In the genomic region with DNA sequence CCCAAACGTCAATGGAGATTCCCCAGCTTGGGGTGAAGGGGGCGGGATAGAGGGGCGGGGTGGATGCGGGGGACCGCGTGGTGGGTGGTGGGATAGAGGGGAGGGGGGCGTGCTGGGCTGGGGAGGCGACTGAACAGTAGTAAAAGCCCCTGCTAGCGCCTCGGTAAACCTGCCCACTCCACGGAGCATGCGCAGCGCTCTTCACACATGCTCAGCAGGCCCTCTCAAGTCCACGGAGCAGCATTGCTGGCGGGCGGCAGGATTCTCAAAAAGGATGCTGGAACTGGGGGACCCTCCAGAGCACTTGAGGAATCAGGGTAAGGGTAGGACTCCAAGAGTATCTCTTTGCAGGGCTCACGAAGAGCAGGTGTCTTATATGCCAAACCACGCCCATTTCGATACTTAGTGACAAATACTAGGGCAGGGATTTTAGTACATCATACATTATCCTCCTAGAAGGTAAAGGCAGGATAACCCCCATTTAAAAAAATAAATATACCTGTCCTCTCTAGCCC, we compare ENCODE assay signal across 8 cellular contexts. TPM values are rescaled to one million over a fixed set of nuclear protein-coding genes. Genes with fewer than 3 reads are reported as not detected.
DNase-seq lines count a peak whose midpoint lies in the region; ATAC-seq and TF ChIP-seq lines count a peak whose summit lies in the region.

No MANE protein-coding gene starts in this region.

- H3K27me3 ChIP-seq in hepatocyte = no peaks in the 10 kb centered on the region
- peaks cover 7% of the 10 kb centered on the region for H3K27me3 ChIP-seq in CD4-positive, alpha-beta T cell (ENCODE audit: control insufficient read depth, insufficient read depth, low read length)

- H3K9me3 ChIP-seq in hepatocyte (ENCODE audit: low read depth) = no peaks in the 10 kb centered on the region
- no peaks in the 10 kb centered on the region for H3K9me3 ChIP-seq in CD4-positive, alpha-beta T cell (ENCODE audit: control insufficient read depth, low read length)

- ATAC-seq in GM21619 (IDR thresholded peaks at IDR 0.05; ENCODE audit: unreplicated experiment) (peak; percentile 44), GM18505 (IDR thresholded peaks at IDR 0.05; ENCODE audit: unreplicated experiment) (no peak)
- no peak for ATAC-seq in CD4-positive, alpha-beta T cell (ENCODE audit: poor library complexity)

- H3K4me3 Mint-ChIP-seq in CD4-positive, alpha-beta T cell = no peak overlapping the region

- no peak overlapping the region for H3K27ac Mint-ChIP-seq in CD4-positive, alpha-beta T cell

- no peaks in the 10 kb centered on the region for H3K36me3 Mint-ChIP-seq in CD4-positive, alpha-beta T cell (ENCODE audit: low read depth)

- intact Hi-C loops in CD4-positive, alpha-beta T cell (cut with DNase I, micrococcal nuclease) = no loop called here

- peaks cover 5% of the 10 kb centered on the region for H3K4me1 Mint-ChIP-seq in CD4-positive, alpha-beta T cell (ENCODE audit: low read depth)

- no peak for TF ChIP-seq POLR2A in GM18505 (IDR thresholded peaks at IDR 0.05; ENCODE audit: borderline replicate concordance, extremely low read depth, insufficient read depth, insufficient read length)

- CTCF ChIA-PET in CD4-positive, alpha-beta T cell (lab: Charles Lee) = no interaction called here

- POLR2A ChIA-PET in CD4-positive, alpha-beta T cell (lab: Charles Lee) = no interaction called here

- H4K20me1 ChIP-seq in hepatocyte (ENCODE audit: insufficient read depth, poor library complexity, severe bottlenecking) = no peaks in the 10 kb centered on the region

- peak; percentile 10 for DNase-seq in DMS114 treated with DMSO at 0.1 percent for 48 hours (lab: John Stamatoyannopoulos, UW; ENCODE audit: unreplicated experiment)
- peak; percentile 66 for DNase-seq in NCI-H1694 treated with DMSO at 0.1 percent for 48 hours (lab: John Stamatoyannopoulos, UW)
- DNase-seq in amniotic epithelial cell (ENCODE audit: low read depth) = peak; percentile 52
- DNase-seq in hepatocyte (ENCODE audit: low spot score) = peak; percentile 86
- peak; percentile 59 for DNase-seq in retina
- DNase-seq in CD4-positive, alpha-beta T cell = no peak

- H3K9me2 ChIP-seq in hepatocyte (replicated peaks; ENCODE audit: insufficient read depth) = no peaks in the 10 kb centered on the region

- H3K4me1 ChIP-seq in hepatocyte (ENCODE audit: insufficient read depth) = no peaks in the 10 kb centered on the region

- peak overlapping the region; percentile 76 for H3K4me2 ChIP-seq in hepatocyte

- TF ChIP-seq CTCF in hepatocyte (IDR thresholded peaks at IDR 0.05; ENCODE audit: poor library complexity) = no peak
- no peak for TF ChIP-seq CTCF in CD4-positive, alpha-beta T cell (IDR thresholded peaks at IDR 0.05)

- 57% methylated on average over 10 of the region's 19 CpGs for WGBS in hepatocyte (ENCODE audit: low lambda C conversion rate, missing lambda C conversion rate)

- peak overlapping the region; percentile 57 for H3K4me3 ChIP-seq in hepatocyte

- H2AFZ ChIP-seq in hepatocyte = peak overlapping the region; percentile 66

- no peaks in the 10 kb centered on the region for H3K36me3 ChIP-seq in hepatocyte (replicated peaks; ENCODE audit: insufficient read depth, low read depth)

- H3K27me3 Mint-ChIP-seq in CD4-positive, alpha-beta T cell = peaks cover 33% of the 10 kb centered on the region

- H3K27ac ChIP-seq in hepatocyte = peak overlapping the region; percentile 77
- H3K27ac ChIP-seq in CD4-positive, alpha-beta T cell (ENCODE audit: low read depth, low read length) = no peak overlapping the region

- H3K9me3 Mint-ChIP-seq in CD4-positive, alpha-beta T cell = no peaks in the 10 kb centered on the region

- H3K79me2 ChIP-seq in hepatocyte = peaks cover 33% of the 10 kb centered on the region

RNA-seq across cellular contexts. Expression of a gene that starts 0.4 kb away (rescaled TPM):
- 9.3 and 11.2 TPM in 2 replicates for total RNA-seq in hepatocyte
- polyA plus RNA-seq in hepatocyte = 2.4 and 2.6 TPM in 2 replicates
- total RNA-seq in CD4-positive, alpha-beta T cell = not detected

Comparison
In these comparisons a context has a peak if more than half of its experiments do, and no peak if none do; other contexts are left out.
1. DNase-seq: peak in DMS114 treated with DMSO at 0.1 percent for 48 hours (single experiment), NCI-H1694 treated with DMSO at 0.1 percent for 48 hours (single experiment), amniotic epithelial cell (single experiment), hepatocyte (single experiment) and retina (single experiment); none in CD4-positive, alpha-beta T cell (0 of 10).